Comparison of ENCODE assay signal across 1 cellular context in the genomic region with DNA sequence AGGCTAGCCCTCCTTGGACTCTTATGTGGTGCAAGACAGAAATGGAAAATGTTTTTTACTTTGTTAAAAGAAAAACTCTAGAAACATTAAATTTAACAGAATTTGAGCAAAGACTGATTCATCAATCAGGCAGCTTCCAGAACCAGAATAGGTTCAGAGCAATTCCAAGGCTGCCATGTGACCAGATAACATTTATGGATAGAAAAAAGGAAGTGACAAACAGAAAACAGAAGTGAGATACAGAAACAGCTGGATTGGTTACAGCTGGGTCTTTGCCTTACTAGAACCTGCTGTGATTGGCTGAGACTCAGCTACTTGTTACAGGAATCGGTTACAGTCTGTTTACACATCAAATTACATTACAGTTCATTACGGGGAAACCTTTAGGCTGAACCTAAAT.
TF ChIP-seq lines count a peak whose summit lies in the region.

No MANE protein-coding gene starts in this region.

TF ChIP-seq in GM12891, 5 proteins besides CTCF, POLR2A, EP300 and RAD21 (continued from another document):
- no peak for TF ChIP-seq TAF1 (IDR thresholded peaks at IDR 0.05; ENCODE audit: low read depth, low read length)
TF ChIP-seq in GM12891: peak in this region for 1.
